ENCODE assay signal across 17 cellular contexts in genomic region chr9:104885818-104886709, GRCh38.
"Had no signal": no experiment of that assay in that cellular context is flagged by ENCODE, and none has a peak within 500 bp of the region (broad histone marks: within the 10 kb centered on the region; RNA-seq: fewer than 3 reads in every experiment).

No MANE protein-coding gene starts in this region.

- H3K27me3 ChIP-seq: tibial artery, uterus had no signal

- H3K36me3 Mint-ChIP-seq: activated CD8-positive, alpha-beta memory T cell treated with anti-CD3 and anti-CD28 coated beads, Interleukin-2, amount 10 ng/mL, durations not matched to agents 7 days and 5 days had no signal

- H3K36me3 ChIP-seq: uterus had no signal

- H3K27ac ChIP-seq: skin epidermis, tibial artery, uterus had no signal

- H3K4me3 ChIP-seq: skin epidermis, tibial artery, uterus had no signal

- DNase-seq: activated CD4-positive, alpha-beta T cell treated with anti-CD3 and anti-CD28 coated beads, Interleukin-2, amount 50 U/mL, for 4 hours; activated CD8-positive, alpha-beta memory T cell treated with anti-CD3 and anti-CD28 coated beads, Interleukin-2, amount 10 ng/mL, durations not matched to agents 7 days and 5 days; activated effector memory CD4-positive, alpha-beta T cell treated with anti-CD3 and anti-CD28 coated beads, Interleukin-2, amount 50 U/mL, for 16 hours; activated T-cell treated with anti-CD3 and anti-CD28 coated beads, Interleukin-2, amount 50 U/mL, for 24 hours; amygdala; hypothalamus; kidney; left ventricle myocardium superior; T-cell; tibial artery; uterus had no signal

- H3K9me3 ChIP-seq: tibial artery, uterus had no signal

- H3K4me3 Mint-ChIP-seq: activated CD8-positive, alpha-beta memory T cell treated with anti-CD3 and anti-CD28 coated beads, Interleukin-2, amount 10 ng/mL, durations not matched to agents 7 days and 5 days; activated T-cell treated with anti-CD3 and anti-CD28 coated beads, Interleukin-2, amount 50 U/mL, for 24 hours; brain; central memory CD8-positive, alpha-beta T cell; dendritic cell treated with granulocyte-macrophage colony-stimulating factor and Interleukin-4, amounts not matched to agents 40 ng/mL and 50 ng/mL, for 4 days; stimulated activated effector memory CD8-positive, alpha-beta T cell treated with anti-CD3 and anti-CD28 coated beads, Interleukin-12 subunit alpha, Interleukin-12 subunit beta, amount 100 ng/mL, for 72 hours; T-cell had no signal

- H3K27me3 Mint-ChIP-seq: activated CD8-positive, alpha-beta memory T cell treated with anti-CD3 and anti-CD28 coated beads, Interleukin-2, amount 10 ng/mL, durations not matched to agents 7 days and 5 days; activated T-cell treated with anti-CD3 and anti-CD28 coated beads, Interleukin-2, amount 50 U/mL, for 24 hours; dendritic cell treated with granulocyte-macrophage colony-stimulating factor and Interleukin-4, amounts not matched to agents 40 ng/mL and 50 ng/mL, for 4 days; T-cell had no signal

- H3K9me3 Mint-ChIP-seq: activated naive CD4-positive, alpha-beta T cell treated with anti-CD3 and anti-CD28 coated beads, Interleukin-2, amount 50 U/mL, for 72 hours; activated T-cell treated with anti-CD3 and anti-CD28 coated beads, Interleukin-2, amount 50 U/mL, for 24 hours; brain; central memory CD8-positive, alpha-beta T cell; dendritic cell treated with granulocyte-macrophage colony-stimulating factor and Interleukin-4, amounts not matched to agents 40 ng/mL and 50 ng/mL, for 4 days; stimulated activated effector memory CD8-positive, alpha-beta T cell treated with anti-CD3 and anti-CD28 coated beads, Interleukin-12 subunit alpha, Interleukin-12 subunit beta, amount 100 ng/mL, for 72 hours; T-cell had no signal

- H3K4me1 Mint-ChIP-seq: activated CD8-positive, alpha-beta memory T cell treated with anti-CD3 and anti-CD28 coated beads, Interleukin-2, amount 10 ng/mL, durations not matched to agents 7 days and 5 days; central memory CD8-positive, alpha-beta T cell; stimulated activated effector memory CD8-positive, alpha-beta T cell treated with anti-CD3 and anti-CD28 coated beads, Interleukin-12 subunit alpha, Interleukin-12 subunit beta, amount 100 ng/mL, for 72 hours; T-cell had no signal

- H3K27ac Mint-ChIP-seq: activated CD8-positive, alpha-beta memory T cell treated with anti-CD3 and anti-CD28 coated beads, Interleukin-2, amount 10 ng/mL, durations not matched to agents 7 days and 5 days; activated T-cell treated with anti-CD3 and anti-CD28 coated beads, Interleukin-2, amount 50 U/mL, for 24 hours; dendritic cell treated with granulocyte-macrophage colony-stimulating factor and Interleukin-4, amounts not matched to agents 40 ng/mL and 50 ng/mL, for 4 days; stimulated activated effector memory CD8-positive, alpha-beta T cell treated with anti-CD3 and anti-CD28 coated beads, Interleukin-12 subunit alpha, Interleukin-12 subunit beta, amount 100 ng/mL, for 72 hours; T-cell had no signal

- H3K4me1 ChIP-seq: uterus had no signal
